ENCODE assay signal across 8 cellular contexts in genomic region chr19:42242512-42243409, GRCh38. TPM values are rescaled to one million over a fixed set of nuclear protein-coding genes. Genes with fewer than 3 reads are reported as not detected.
A peak's percentile ranks its signal among the peaks of the same experiment; 100 is the strongest.
DNase-seq lines count a peak whose midpoint lies in the region; ATAC-seq, FAIRE-seq and TF ChIP-seq lines count a peak whose summit lies in the region.

TSS of gene GSK3A (minus strand) at chr19:42242602. CDS start at chr19:42242465, 137 bp downstream.

- CTCF ChIA-PET in T-cell (lab: Charles Lee) = interaction anchor here in 1 of 2 donors (0.6 to 2.0 kb wide), 10 partner anchors 9 to 207 kb away, joined by 3 to 10 read pairs (median 4); partner anchors contain the start of genes DEDD2 and ZNF526

- H3K9me3 ChIP-seq in cardiac muscle cell (ENCODE audit: low read depth) (no peaks in the 10 kb centered on the region), parathyroid adenoma (ENCODE audit: control insufficient read depth, low read length) (no peaks in the 10 kb centered on the region), tibial nerve (no peaks in the 10 kb centered on the region)

- H3K36me3 ChIP-seq in cardiac muscle cell (no peaks in the 10 kb centered on the region), parathyroid adenoma (ENCODE audit: control insufficient read depth, insufficient read depth, low read length) (no peaks in the 10 kb centered on the region), tibial nerve (peaks cover 0 to 21% (median 0%) of the 10 kb centered on the region in 3 donors)

- H3K36me3 Mint-ChIP-seq in T-cell = peaks cover 15% of the 10 kb centered on the region

- peak within 1 kb of the TSS; percentile 86 to 96 (median 89) for H3K4me3 Mint-ChIP-seq in T-cell

- peaks cover 51 to 67% (median 59%) of the 10 kb centered on the region in 3 donors for H3K4me1 Mint-ChIP-seq in T-cell

- peak; percentile 76 to 87 for TF ChIP-seq EP300 in tibial nerve (IDR thresholded peaks at IDR 0.05)

- H2AFZ ChIP-seq in parathyroid adenoma = peak within 1 kb of the TSS; percentile 80

- H3K4me3 ChIP-seq in cardiac muscle cell (peak within 1 kb of the TSS; percentile 96), parathyroid adenoma (ENCODE audit: low read depth, low read length) (peak within 1 kb of the TSS; percentile 74), tibial nerve (peak within 1 kb of the TSS; percentile 48 to 87 (median 72))

- POLR2A ChIA-PET in T-cell (lab: Charles Lee) = interaction anchor here (0.6 to 1.6 kb wide), 6 partner anchors 8 to 167 kb away, joined by 3 to 6 read pairs (median 4); partner anchors contain the start of genes DEDD2 (in 1 of the 2), ZNF526 (in 1 of the 2) and ZNF574 (in 1 of the 2)

- WGBS in adipose tissue, 3 donors = 0% methylated on average over 65 to 76 of the region's 76 CpGs
- 0 to 1% methylated on average over 40 to 60 of the region's 76 CpGs for WGBS in tibial nerve, 2 donors

- H3K79me2 ChIP-seq in parathyroid adenoma = peaks cover 31% of the 10 kb centered on the region

- H3K4me2 ChIP-seq in parathyroid adenoma (ENCODE audit: low read length) = peak within 1 kb of the TSS; percentile 80

- no peaks in the 10 kb centered on the region for H3K9me3 Mint-ChIP-seq in T-cell

- H3K9ac ChIP-seq in parathyroid adenoma = peak within 1 kb of the TSS; percentile 68

- ATAC-seq in HG02840 (IDR thresholded peaks at IDR 0.05; ENCODE audit: low FRiP score, unreplicated experiment) (peak; percentile 64), T-cell (replicated peaks in 1 of 4) (peak; percentile 77 to 79 (median 78))

- peak within 1 kb of the TSS; percentile 90 for H3K27ac ChIP-seq in adipose tissue (ENCODE audit: low read depth, low read length)
- peak within 1 kb of the TSS; percentile 95 for H3K27ac ChIP-seq in cardiac muscle cell
- H3K27ac ChIP-seq in parathyroid adenoma = peak within 1 kb of the TSS; percentile 87
- H3K27ac ChIP-seq in tibial nerve = peak within 1 kb of the TSS; percentile 79 to 100 (median 96)

- peak; percentile 86 for DNase-seq in GM12891 (ENCODE audit: insufficient read length, low spot score)
- DNase-seq in NCI-H1436 treated with DMSO at 0.1 percent for 48 hours (lab: John Stamatoyannopoulos, UW) = peak; percentile 99
- peak; percentile 91 to 99 (median 97) for DNase-seq in T-cell
- DNase-seq in cardiac muscle cell (ENCODE audit: low read depth in 1 of 2, low spot score in 1 of 2) = peak; percentile 98 to 100
- DNase-seq in tibial nerve (ENCODE audit: low spot score in 2 of 2) = peak; percentile 98 to 99

- FAIRE-seq in GM12891 (lab: Jason Lieb, UNC) = peak; percentile 98

- no peaks in the 10 kb centered on the region for H3K27me3 ChIP-seq in cardiac muscle cell
- no peaks in the 10 kb centered on the region for H3K27me3 ChIP-seq in parathyroid adenoma (ENCODE audit: control insufficient read depth, insufficient read depth, low read length)
- no peaks in the 10 kb centered on the region for H3K27me3 ChIP-seq in tibial nerve

- H3K27me3 Mint-ChIP-seq in T-cell = no peaks in the 10 kb centered on the region

- peaks cover 12% of the 10 kb centered on the region for H3K4me1 ChIP-seq in cardiac muscle cell (ENCODE audit: low read depth)
- peaks cover 6% of the 10 kb centered on the region for H3K4me1 ChIP-seq in parathyroid adenoma
- H3K4me1 ChIP-seq in tibial nerve = peaks cover 0 to 71% (median 48%) of the 10 kb centered on the region in 4 donors

- peak; percentile 83 for TF ChIP-seq POLR2A in GM12891 (IDR thresholded peaks at IDR 0.05; ENCODE audit: low read depth, low read length)
- TF ChIP-seq POLR2A in tibial nerve (IDR thresholded peaks at IDR 0.05) = peak; percentile 64 to 89

- TF ChIP-seq CTCF in cardiac muscle cell (IDR thresholded peaks at IDR 0.05; ENCODE audit: low read depth, low read length) (no peak), parathyroid adenoma (IDR thresholded peaks at IDR 0.05) (no peak), tibial nerve (IDR thresholded peaks at IDR 0.05) (peak in 2 of 5 experiments; percentile 23 to 24)

- peak within 1 kb of the TSS; percentile 90 to 99 for H3K27ac Mint-ChIP-seq in T-cell

TF ChIP-seq in GM12891, 5 proteins besides CTCF, POLR2A, EP300 and RAD21:
- TF ChIP-seq POU2F2 (IDR thresholded peaks at IDR 0.05; ENCODE audit: low read depth, low read length) (peak; percentile 53), TAF1 (IDR thresholded peaks at IDR 0.05; ENCODE audit: low read depth, low read length) (peak; percentile 66; the same call in 1 of the 2 replicates), POLR2AphosphoS5 (IDR thresholded peaks at IDR 0.05; ENCODE audit: low read depth, low read length) (peak; percentile 82), PAX5 (IDR thresholded peaks at IDR 0.05; ENCODE audit: insufficient read depth, low read length, severe bottlenecking) (no peak), SPI1 (IDR thresholded peaks at IDR 0.05; ENCODE audit: low read depth, low read length) (peak; percentile 36; the same call in 1 of the 2 replicates)

RNA-seq across cellular contexts. Expression of gene GSK3A, which starts in this region (rescaled TPM):
- polyA plus RNA-seq in GM12891 (2012; ENCODE audit: low read depth, missing spikeins) = 27.4 TPM
- 10 to 100 TPM; 21.4 to 45.8 (median 38.1) TPM for total RNA-seq in T-cell
- polyA plus RNA-seq in adipose tissue = 10 to 100 TPM; 20.9 to 53.8 (median 37.3) TPM
- 28.0 and 33.2 TPM in 2 replicates for total RNA-seq in cardiac muscle cell
- polyA plus RNA-seq in cardiac muscle cell = 35.3 and 40.2 TPM in 2 replicates
- 10 to 100 TPM; 24.7 to 34.5 (median 28.3) TPM for total RNA-seq in tibial nerve

Comparison
In these comparisons a context has a peak if more than half of its experiments do, and no peak if none do; other contexts are left out.
1. Peak in every context shown above with its lines: DNase-seq, ATAC-seq, H3K4me3 ChIP-seq and H3K27ac ChIP-seq.